ENCODE assay signal across 9 cellular contexts in the genomic region with DNA sequence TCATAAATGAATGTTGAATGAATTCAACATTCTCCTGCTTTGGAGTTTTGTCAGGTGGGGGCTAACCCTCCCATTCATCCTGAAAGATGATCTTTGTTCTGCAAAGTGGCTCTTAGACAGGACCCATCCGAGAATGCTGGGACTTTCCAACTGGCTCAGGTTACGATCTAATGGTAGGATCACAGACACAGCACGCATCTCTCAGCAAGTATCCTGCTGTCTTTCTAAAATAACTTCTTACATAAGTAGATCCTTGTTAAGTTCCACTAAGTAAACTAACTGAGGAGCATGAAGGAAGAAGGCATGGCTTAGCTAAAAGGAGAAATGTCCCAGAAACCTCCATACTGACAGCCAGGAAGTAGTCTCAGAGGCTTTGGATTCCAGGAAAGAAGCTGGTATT. TPM values are rescaled to one million over a fixed set of nuclear protein-coding genes. Genes with fewer than 3 reads are reported as not detected.
A peak's percentile ranks its signal among the peaks of the same experiment; 100 is the strongest.
DNase-seq lines count a peak whose midpoint lies in the region; ATAC-seq, FAIRE-seq and TF ChIP-seq lines count a peak whose summit lies in the region.
"Had no signal": no experiment of that assay in that cellular context is flagged by ENCODE, and none has a peak within 500 bp of the region (broad histone marks: within the 10 kb centered on the region; RNA-seq: fewer than 3 reads in every experiment).

No MANE protein-coding gene starts in this region.

- H2AFZ ChIP-seq in IMR-90 (replicated peaks; ENCODE audit: low read length, poor library complexity) (peak overlapping the region; percentile 48), OCI-LY7 (ENCODE audit: low read length) (no peak overlapping the region)

- H3K4me3 Mint-ChIP-seq in activated naive CD4-positive, alpha-beta T cell treated with anti-CD3 and anti-CD28 coated beads for 36 hours: no peak overlapping the region

- POLR2A ChIA-PET in IMR-90 (lab: Charles Lee; ENCODE audit: unreplicated experiment): no interaction called here
- POLR2A ChIA-PET in OCI-LY7 (lab: Charles Lee): interaction anchor here (0.6 to 1.1 kb wide), 2 partner anchors 18 to 41 kb away, joined by 6 to 9 read pairs; no protein-coding TSS in a partner anchor

- DNase-seq in IMR-90: peak; percentile 80
- DNase-seq in colonic mucosa: no peak
- peak; percentile 43 for DNase-seq in mesendoderm
- no peak for DNase-seq in OCI-LY7 (ENCODE audit: low spot score)
- DNase-seq in G401 (ENCODE audit: low spot score): no peak
- DNase-seq in NCI-H146 treated with DMSO at 0.1 percent for 48 hours (lab: John Stamatoyannopoulos, UW; ENCODE audit: unreplicated experiment): no peak
- DNase-seq in activated naive CD4-positive, alpha-beta T cell treated with anti-CD3 and anti-CD28 coated beads for 36 hours: no peak
- DNase-seq: COR-L47 had no signal

- H3K79me2 ChIP-seq in mesendoderm (ENCODE audit: control insufficient read depth, insufficient read depth, low read length) (no peaks in the 10 kb centered on the region), OCI-LY7 (ENCODE audit: insufficient read depth, low read depth, low read length) (no peaks in the 10 kb centered on the region)

- no peak overlapping the region for H3K27ac Mint-ChIP-seq in activated naive CD4-positive, alpha-beta T cell treated with anti-CD3 and anti-CD28 coated beads for 36 hours

- H2BK120ac ChIP-seq in IMR-90 (ENCODE audit: low read depth, low read length) (peak overlapping the region; percentile 9; the same call in 1 of the 2 replicates), mesendoderm (ENCODE audit: low read depth, low read length) (no peak overlapping the region)

- H2BK20ac ChIP-seq in IMR-90 (ENCODE audit: low read depth, low read length): no peak overlapping the region

- no peak overlapping the region for H2AK9ac ChIP-seq in IMR-90 (replicated peaks; ENCODE audit: low read depth, low read length, poor library complexity)

- H3K36me3 ChIP-seq in IMR-90 (ENCODE audit: control insufficient read depth, insufficient read depth, low read length) (no peaks in the 10 kb centered on the region), colonic mucosa (no peaks in the 10 kb centered on the region), mesendoderm (ENCODE audit: control insufficient read depth, insufficient read depth, low read length) (no peaks in the 10 kb centered on the region), OCI-LY7 (ENCODE audit: insufficient read depth, low read length) (no peaks in the 10 kb centered on the region)

- BruUV-seq in IMR-90 (replicated peaks; lab: Mats Ljungman, UMichigan) (no TSS peak), OCI-LY7 (replicated peaks; lab: Mats Ljungman, UMichigan) (no TSS peak)

- H2AK5ac ChIP-seq in IMR-90 (ENCODE audit: low read depth, low read length): no peak overlapping the region
- no peak overlapping the region for H2AK5ac ChIP-seq in mesendoderm (ENCODE audit: low read length)

- no peak overlapping the region for H2BK15ac ChIP-seq in IMR-90 (ENCODE audit: low read depth, low read length)
- H2BK15ac ChIP-seq in mesendoderm (replicated peaks; ENCODE audit: low read depth): no peak overlapping the region

- H2BK5ac ChIP-seq in IMR-90 (ENCODE audit: low read depth, low read length, poor library complexity, severe bottlenecking): peak overlapping the region; percentile 61
- no peak overlapping the region for H2BK5ac ChIP-seq in mesendoderm (ENCODE audit: low read length)

- H3K27ac ChIP-seq in IMR-90 (ENCODE audit: insufficient read depth, low read length): peak overlapping the region; percentile 38; the same call in 1 of the 2 replicates
- peak overlapping the region; percentile 56 for H3K27ac ChIP-seq in colonic mucosa
- H3K27ac ChIP-seq in mesendoderm (ENCODE audit: low read depth, low read length): no peak overlapping the region
- no peak overlapping the region for H3K27ac ChIP-seq in OCI-LY7 (ENCODE audit: low read depth, low read length, poor library complexity, severe bottlenecking)

- H3K4me2 ChIP-seq in IMR-90 (ENCODE audit: low read depth, low read length): peak overlapping the region; percentile 33; the same call in 1 of the 2 replicates
- H3K4me2 ChIP-seq in mesendoderm (ENCODE audit: low read length): no peak overlapping the region
- no peak overlapping the region for H3K4me2 ChIP-seq in OCI-LY7 (ENCODE audit: low read length)

- no peak for TF ChIP-seq CTCF in IMR-90 (conservative IDR thresholded peaks at IDR 0.05; ENCODE audit: low read depth, low read length)
- TF ChIP-seq CTCF in colonic mucosa (IDR thresholded peaks at IDR 0.05): no peak
- TF ChIP-seq CTCF in OCI-LY7 (conservative IDR thresholded peaks at IDR 0.05; ENCODE audit: low read length): no peak

- peaks cover 20% of the 10 kb centered on the region for H3K27me3 Mint-ChIP-seq in activated naive CD4-positive, alpha-beta T cell treated with anti-CD3 and anti-CD28 coated beads for 36 hours (ENCODE audit: low read depth)

- H3K9me3 Mint-ChIP-seq in activated naive CD4-positive, alpha-beta T cell treated with anti-CD3 and anti-CD28 coated beads for 36 hours: peaks cover 10% of the 10 kb centered on the region

- H3K4me1 ChIP-seq in IMR-90 (ENCODE audit: control insufficient read depth, insufficient read depth, low read length) (peaks cover 3% of the 10 kb centered on the region), colonic mucosa (no peaks in the 10 kb centered on the region), mesendoderm (ENCODE audit: control insufficient read depth, low read depth, low read length) (peaks cover 3% of the 10 kb centered on the region), OCI-LY7 (ENCODE audit: insufficient read depth, low read length, poor library complexity, severe bottlenecking) (peaks cover 3% of the 10 kb centered on the region)

- dilution Hi-C loops in IMR-90 (cut with HindIII; ENCODE audit: low sequenced_read_pairs, unreplicated experiment): no loop called here

- H4K20me1 ChIP-seq in IMR-90 (ENCODE audit: insufficient read depth, low read length) (no peaks in the 10 kb centered on the region), OCI-LY7 (ENCODE audit: insufficient read depth, low read length) (no peaks in the 10 kb centered on the region)

- H3K9me1 ChIP-seq in IMR-90 (ENCODE audit: insufficient read depth, low read length): peaks cover 5% of the 10 kb centered on the region; the same call in 1 of the 2 replicates

- H4K91ac ChIP-seq in IMR-90 (ENCODE audit: insufficient read depth, low read depth, low read length): no peak overlapping the region

- no peaks in the 10 kb centered on the region; a peak in 1 of 4 replicates for H3K79me1 ChIP-seq in IMR-90 (ENCODE audit: low read depth in 1 of 2, low read length in 2 of 2)
- no peaks in the 10 kb centered on the region for H3K79me1 ChIP-seq in mesendoderm (ENCODE audit: low read length)

- H3K14ac ChIP-seq in IMR-90 (replicated peaks; ENCODE audit: low read depth, low read length): no peak overlapping the region

- H3K9me3 ChIP-seq in IMR-90 (ENCODE audit: control insufficient read depth, insufficient read depth, low read length) (no peaks in the 10 kb centered on the region), colonic mucosa (no peaks in the 10 kb centered on the region), OCI-LY7 (ENCODE audit: low read length) (0 out of 2 replicates have a peak, but pooled peaks cover 6% of the 10 kb centered on the region)

- TF ChIP-seq POLR2A in IMR-90 (IDR thresholded peaks at IDR 0.05; ENCODE audit: low read depth, low read length): no peak

- no peaks in the 10 kb centered on the region for H3K9me2 ChIP-seq in OCI-LY7 (ENCODE audit: insufficient read depth, low read length)

- FAIRE-seq in A204.1 (lab: Jason Lieb, UNC): peak; percentile 93

- H3K18ac ChIP-seq in IMR-90 (ENCODE audit: low read depth, low read length) (peak overlapping the region; percentile 39; the same call in 1 of the 2 replicates), mesendoderm (ENCODE audit: low read length) (no peak overlapping the region)

- H3K9ac ChIP-seq in IMR-90 (ENCODE audit: low read depth, low read length) (no peak overlapping the region), colonic mucosa (ENCODE audit: low read depth in 2 of 2, low read length in 2 of 2) (no peak overlapping the region), mesendoderm (ENCODE audit: low read length) (no peak overlapping the region)

- H3K27me3 ChIP-seq in IMR-90 (ENCODE audit: control insufficient read depth, insufficient read depth, low read length) (no peaks in the 10 kb centered on the region), colonic mucosa (no peaks in the 10 kb centered on the region), mesendoderm (ENCODE audit: insufficient read depth, low read length, poor library complexity) (no peaks in the 10 kb centered on the region)

- peaks cover 3% of the 10 kb centered on the region for H3K4me1 Mint-ChIP-seq in activated naive CD4-positive, alpha-beta T cell treated with anti-CD3 and anti-CD28 coated beads for 36 hours (ENCODE audit: low read depth)

- intact Hi-C loops in IMR-90 (cut with micrococcal nuclease): loop anchor here (5.0 kb wide), 1 partner anchor 73 kb away; no protein-coding TSS in a partner anchor
- intact Hi-C loops in colonic mucosa (cut with DNase I): no loop called here
- intact Hi-C loops in OCI-LY7 (cut with micrococcal nuclease; ENCODE audit: unreplicated experiment): no loop called here
- intact Hi-C loops in activated naive CD4-positive, alpha-beta T cell treated with anti-CD3 and anti-CD28 coated beads for 36 hours (cut with micrococcal nuclease): no loop called here

- H3K4ac ChIP-seq in IMR-90 (ENCODE audit: low read depth, low read length) (no peak overlapping the region), mesendoderm (ENCODE audit: low read depth, low read length) (no peak overlapping the region)

- H3K56ac ChIP-seq in IMR-90 (ENCODE audit: extremely low read depth, insufficient read depth, low read length): no peak overlapping the region
- no peak overlapping the region for H3K56ac ChIP-seq in mesendoderm (ENCODE audit: low read length)

- CTCF ChIA-PET in IMR-90 (lab: Yijun Ruan, JAX) (interaction anchor here (0.7 kb wide), 1 partner anchor 42 kb away, joined by 3 read pairs; no protein-coding TSS in a partner anchor), OCI-LY7 (lab: Charles Lee; ENCODE audit: unreplicated experiment) (no interaction called here)
- CTCF ChIA-PET in activated naive CD4-positive, alpha-beta T cell treated with anti-CD3 and anti-CD28 coated beads for 36 hours (lab: Charles Lee): no interaction called here

- no peaks in the 10 kb centered on the region for H3K36me3 Mint-ChIP-seq in activated naive CD4-positive, alpha-beta T cell treated with anti-CD3 and anti-CD28 coated beads for 36 hours (ENCODE audit: low read depth)

- TF ChIP-seq RAD21 in IMR-90 (IDR thresholded peaks at IDR 0.05; ENCODE audit: low read length): no peak

- no CpG with 5 or more reads among the region's 3 CpGs for WGBS in IMR-90 (ENCODE audit: extremely low coverage in 2 of 2, insufficient read length in 1 of 2), 2 experiments
- no CpG with 5 or more reads among the region's 3 CpGs for WGBS in mesendoderm (ENCODE audit: extremely low coverage, insufficient coverage, low lambda C conversion rate)

- H4K8ac ChIP-seq in IMR-90 (ENCODE audit: low read depth in 2 of 2, low read length in 2 of 2) (peak overlapping the region in 1 of 2 experiments; percentile 41; a peak in 1 of 4 replicates), mesendoderm (ENCODE audit: low read depth, low read length) (no peak overlapping the region)

- H4K5ac ChIP-seq in IMR-90 (ENCODE audit: low read depth, low read length) (no peak overlapping the region), mesendoderm (ENCODE audit: low read length) (no peak overlapping the region)

- ATAC-seq in IMR-90 (ENCODE audit: low read depth): peak; percentile 42

- H3K23ac ChIP-seq in IMR-90 (ENCODE audit: low read depth, low read length) (no peak overlapping the region; the same call in 1 of the 2 replicates), mesendoderm (ENCODE audit: low read length) (no peak overlapping the region)

- in situ Hi-C loops in IMR-90 (cut with MboI; ENCODE audit: low sequenced_read_pairs) (no loop called here), G401 (cut with HindIII; ENCODE audit: low sequenced_read_pairs) (no loop called here)

- H3K4me3 ChIP-seq in IMR-90 (ENCODE audit: insufficient read depth, low read depth, low read length): no peak overlapping the region
- H3K4me3 ChIP-seq in colonic mucosa: no peak overlapping the region
- H3K4me3 ChIP-seq in mesendoderm (ENCODE audit: low read length): no peak overlapping the region
- H3K4me3 ChIP-seq in OCI-LY7 (ENCODE audit: low read depth, low read length, poor library complexity, severe bottlenecking): no peak overlapping the region

RNA-seq across cellular contexts. Expression of a gene that starts 23.7 kb away (rescaled TPM):
- total RNA-seq in IMR-90 (2012; rRNA removed) (4.2 and 5.2 TPM in 2 replicates), colonic mucosa (10 to 100 TPM; 21.7 to 54.0 TPM), OCI-LY7 (2022) (0.23 TPM in 1 of 2 replicates, not detected in the other)
- 4.5 and 5.3 TPM in 2 replicates for polyA plus RNA-seq in IMR-90 (2012; rRNA removed)
- 10.6 and 10.9 TPM in 2 replicates for polyA plus RNA-seq in IMR-90 (2012; cell fraction: cytosol; rRNA removed)
- polyA plus RNA-seq in IMR-90 (2012; cell fraction: nucleus; rRNA removed; ENCODE audit: low replicate concordance): 8.2 and 11.4 TPM in 2 replicates
- 1.2 TPM for polyA plus RNA-seq in mesendoderm (2013, experiment 1 of 2)
- 1.1 TPM for polyA plus RNA-seq in mesendoderm (2013, experiment 2 of 2)
- 0.15 TPM in 1 of 2 replicates, not detected in the other for total RNA-seq in OCI-LY7 (2014; rRNA removed; shearing (Covaris generic))
- total RNA-seq in G401 (2014; rRNA removed; shearing (Covaris generic)): not detected in 2 replicates
- not detected for total RNA-seq in activated naive CD4-positive, alpha-beta T cell treated with anti-CD3 and anti-CD28 coated beads for 36 hours

RNA-seq across cellular contexts. Expression of a gene that starts 26.0 kb away (rescaled TPM):
- not detected in 2 replicates for total RNA-seq in IMR-90 (2012; rRNA removed)
- polyA plus RNA-seq in IMR-90 (2012; rRNA removed): not detected in 2 replicates
- polyA plus RNA-seq in IMR-90 (2012; cell fraction: cytosol; rRNA removed): not detected in 2 replicates
- not detected in 2 replicates for polyA plus RNA-seq in IMR-90 (2012; cell fraction: nucleus; rRNA removed; ENCODE audit: low replicate concordance)
- not detected for total RNA-seq in colonic mucosa
- not detected for polyA plus RNA-seq in mesendoderm (2013, experiment 1 of 2)
- not detected for polyA plus RNA-seq in mesendoderm (2013, experiment 2 of 2)
- not detected in 2 replicates for total RNA-seq in OCI-LY7 (2014; rRNA removed; shearing (Covaris generic))
- total RNA-seq in OCI-LY7 (2022): not detected in 2 replicates
- total RNA-seq in G401 (2014; rRNA removed; shearing (Covaris generic)): not detected in 2 replicates
- total RNA-seq in activated naive CD4-positive, alpha-beta T cell treated with anti-CD3 and anti-CD28 coated beads for 36 hours: not detected

RNA-seq across cellular contexts. Expression of a gene that starts 54.0 kb away (rescaled TPM):
- total RNA-seq in IMR-90 (2012; rRNA removed) (not detected in 2 replicates), colonic mucosa (under 1 TPM; 0.25 to 0.37 TPM), OCI-LY7 (2022) (0.74 and 1.8 TPM in 2 replicates)
- polyA plus RNA-seq in IMR-90 (2012; rRNA removed): not detected in 2 replicates
- polyA plus RNA-seq in IMR-90 (2012; cell fraction: cytosol; rRNA removed): not detected in 2 replicates
- polyA plus RNA-seq in IMR-90 (2012; cell fraction: nucleus; rRNA removed; ENCODE audit: low replicate concordance): not detected in 2 replicates
- 0.03 TPM for polyA plus RNA-seq in mesendoderm (2013, experiment 1 of 2)
- 0.03 TPM for polyA plus RNA-seq in mesendoderm (2013, experiment 2 of 2)
- total RNA-seq in OCI-LY7 (2014; rRNA removed; shearing (Covaris generic)): not detected in 2 replicates
- total RNA-seq in G401 (2014; rRNA removed; shearing (Covaris generic)): 0.14 TPM in 1 of 2 replicates, not detected in the other
- total RNA-seq in activated naive CD4-positive, alpha-beta T cell treated with anti-CD3 and anti-CD28 coated beads for 36 hours: not detected

Comparison
In these comparisons a context has a peak if more than half of its experiments do, and no peak if none do; other contexts are left out.
1. DNase-seq: peak in IMR-90 (single experiment) and mesendoderm (single experiment); none in colonic mucosa (single experiment), OCI-LY7 (single experiment), G401 (single experiment), NCI-H146 treated with DMSO at 0.1 percent for 48 hours (single experiment) and activated naive CD4-positive, alpha-beta T cell treated with anti-CD3 and anti-CD28 coated beads for 36 hours (single experiment).
2. H3K27ac ChIP-seq: peak in IMR-90 (single experiment) and colonic mucosa (single experiment); none in mesendoderm (single experiment) and OCI-LY7 (single experiment).